In the genomic region with DNA sequence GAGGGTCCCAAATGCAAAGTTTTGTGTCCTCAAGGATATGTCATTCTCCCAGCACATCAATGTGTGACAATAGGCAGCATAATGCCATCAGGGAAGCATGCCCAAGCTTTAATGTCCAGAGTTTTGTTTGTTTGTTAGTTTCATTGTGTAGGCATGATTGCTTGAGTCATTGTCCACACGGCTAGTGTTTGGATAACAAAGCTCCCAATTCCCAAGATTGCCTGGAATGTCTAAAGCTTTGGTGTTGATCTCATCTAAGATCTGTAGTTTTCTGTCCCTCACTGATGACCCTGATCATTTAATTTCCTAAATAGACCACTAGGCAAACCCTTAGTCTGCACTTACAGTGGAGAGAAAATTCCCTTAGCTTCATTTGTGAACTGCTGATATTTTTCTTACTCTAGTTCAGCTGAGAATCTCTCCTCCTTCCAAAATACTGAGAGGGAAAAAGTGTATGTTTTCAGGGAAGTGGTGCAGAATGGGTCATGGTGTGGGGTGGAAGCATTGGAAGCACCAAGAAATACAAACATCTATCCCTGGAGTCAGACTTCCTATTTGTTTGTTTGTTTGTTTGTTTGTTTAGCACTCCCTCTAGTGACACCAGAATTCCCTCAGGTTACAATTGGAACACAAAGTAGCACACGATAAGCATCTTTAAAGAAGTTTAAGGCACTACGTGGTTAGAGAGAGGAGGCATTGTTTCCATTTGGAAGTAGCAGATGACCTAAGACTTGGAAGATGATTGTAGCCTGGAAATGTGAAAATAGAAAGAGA, we compare ENCODE assay signal across 22 cellular contexts.
A peak's percentile ranks its signal among the peaks of the same experiment; 100 is the strongest.
DNase-seq lines count a peak whose midpoint lies in the region; ATAC-seq, FAIRE-seq and TF ChIP-seq lines count a peak whose summit lies in the region.
"Had no signal": no experiment of that assay in that cellular context is flagged by ENCODE, and none has a peak within 500 bp of the region (broad histone marks: within the 10 kb centered on the region; RNA-seq: fewer than 3 reads in every experiment).

No MANE protein-coding gene starts in this region.

- H3K4me1 ChIP-seq in HEK293 (ENCODE audit: control insufficient read depth, insufficient read depth, low read length), result no peaks in the 10 kb centered on the region
- H3K4me1 ChIP-seq in H1 (replicated peaks in 1 of 4; ENCODE audit: control insufficient read depth in 3 of 4, insufficient read depth in 4 of 4, low read length in 3 of 4), result 0 out of 7 replicates have a peak, but pooled peaks cover 0 to 3% (median 2%) of the 10 kb centered on the region in 4 experiments
- H3K4me1 ChIP-seq: tibial nerve had no signal

- no peak for FAIRE-seq in H1 (lab: Jason Lieb, UNC)

- H3K4me3 Mint-ChIP-seq in CD4-positive, alpha-beta T cell, result no peak overlapping the region
- H3K4me3 Mint-ChIP-seq: activated naive CD4-positive, alpha-beta T cell treated with anti-CD3 and anti-CD28 coated beads, Interleukin-2, amount 50 U/mL, for 24 hours; activated T-cell treated with anti-CD3 and anti-CD28 coated beads, Interleukin-2, amount 50 U/mL, for 72 hours; naive thymus-derived CD8-positive, alpha-beta T cell; stimulated activated memory B cell treated with anti-CD40 and anti-IgM and Interleukin-4, amounts not matched to agents 10 μg/mL and 1 μg/mL and 100 μg/mL, for 72 hours had no signal

- H2AFZ ChIP-seq in H1 (ENCODE audit: low read length), result no peak overlapping the region
- H2AFZ ChIP-seq: GM23248 had no signal

- no peak overlapping the region for H3K18ac ChIP-seq in H1 (ENCODE audit: extremely low read depth, low read length)

- H3K27ac Mint-ChIP-seq in CD4-positive, alpha-beta T cell, result no peak overlapping the region
- H3K27ac Mint-ChIP-seq: activated naive CD4-positive, alpha-beta T cell treated with anti-CD3 and anti-CD28 coated beads, Interleukin-2, amount 50 U/mL, for 24 hours; activated T-cell treated with anti-CD3 and anti-CD28 coated beads, Interleukin-2, amount 50 U/mL, for 72 hours; naive thymus-derived CD8-positive, alpha-beta T cell; stimulated activated memory B cell treated with anti-CD40 and anti-IgM and Interleukin-4, amounts not matched to agents 10 μg/mL and 1 μg/mL and 100 μg/mL, for 72 hours had no signal

- CTCF ChIA-PET in GM10248 (lab: Yijun Ruan, JAX), result interaction anchor here (1.0 to 1.2 kb wide), 2 partner anchors 14 to 1020 kb away, joined by 3 read pairs; no protein-coding TSS in a partner anchor
- CTCF ChIA-PET in HEK293 (lab: Yijun Ruan, JAX), result interaction anchor here (1.6 kb wide), 1 partner anchor 129 kb away, joined by 4 read pairs; no protein-coding TSS in a partner anchor
- CTCF ChIA-PET in H1 (lab: Charles Lee; ENCODE audit: partially characterized antibody), result interaction anchor here (0.6 to 2.4 kb wide), 19 partner anchors 11 to 716 kb away, joined by 3 to 8 read pairs (median 4); no protein-coding TSS in a partner anchor
- CTCF ChIA-PET in CD4-positive, alpha-beta T cell (lab: Charles Lee), result no interaction called here

- no peak for DNase-seq in GM10248 (ENCODE audit: extremely low spot score)
- DNase-seq in H1 (ENCODE audit: low read depth in 1 of 2, low spot score in 2 of 2), result no peak
- peak; percentile 14 for DNase-seq in renal cortical epithelial cell (ENCODE audit: low read depth)
- DNase-seq in CD4-positive, alpha-beta T cell, result no peak
- DNase-seq: activated CD4-positive, alpha-beta T cell treated with anti-CD3 and anti-CD28 coated beads for 1 hour; activated T-cell treated with anti-CD3 and anti-CD28 coated beads, Interleukin-2, amount 50 U/mL, for 72 hours; effector CD8-positive, alpha-beta T cell; GM23248; Karpas-422; left cardiac atrium; mesenchymal stem cell; naive thymus-derived CD8-positive, alpha-beta T cell; NCI-H1092; NCI-H524; posterior cingulate gyrus; SW 1271 had no signal

- H3K27ac ChIP-seq in HEK293 (ENCODE audit: extremely low read depth, low read depth, low read length), result no peak overlapping the region
- no peak overlapping the region for H3K27ac ChIP-seq in H1 (ENCODE audit: low read depth, low read length)
- H3K27ac ChIP-seq in CD4-positive, alpha-beta T cell (ENCODE audit: low read depth, low read length), result no peak overlapping the region
- H3K27ac ChIP-seq: GM23248, tibial nerve had no signal

- H2BK15ac ChIP-seq in H1 (ENCODE audit: low read length), result no peak overlapping the region

- H3K23me2 ChIP-seq in H1 (ENCODE audit: low read depth, low read length), result no peaks in the 10 kb centered on the region; the same call in 1 of the 2 replicates

- H3K9me3 ChIP-seq in HEK293 (ENCODE audit: control insufficient read depth, insufficient read depth, low read depth, low read length), result no peaks in the 10 kb centered on the region
- H3K9me3 ChIP-seq in H1 (ENCODE audit: insufficient read depth in 2 of 2, low read depth in 1 of 2, low read length in 1 of 2), result no peaks in the 10 kb centered on the region
- no peaks in the 10 kb centered on the region for H3K9me3 ChIP-seq in CD4-positive, alpha-beta T cell (ENCODE audit: control insufficient read depth, low read length)
- H3K9me3 ChIP-seq: tibial nerve had no signal

- H3K23ac ChIP-seq in H1 (ENCODE audit: insufficient read length), result no peak overlapping the region

- intact Hi-C loops in CD4-positive, alpha-beta T cell (cut with DNase I, micrococcal nuclease), result no loop called here

- no peak overlapping the region for H2BK20ac ChIP-seq in H1 (ENCODE audit: low read length)

- H4K5ac ChIP-seq in H1 (ENCODE audit: insufficient read length, low read depth, low read length), result no peak overlapping the region

- no peaks in the 10 kb centered on the region for H3K79me1 ChIP-seq in H1 (ENCODE audit: low read depth, low read length)

- H3K4me3 ChIP-seq in HEK293 (ENCODE audit: low read depth, low read length), result no peak overlapping the region
- no peak overlapping the region for H3K4me3 ChIP-seq in H1 (ENCODE audit: extremely low read depth in 1 of 4, insufficient read depth in 2 of 4, low read depth in 3 of 4, low read length in 4 of 4)
- H3K4me3 ChIP-seq: GM23248, tibial nerve had no signal

- no peak overlapping the region for H3K4ac ChIP-seq in H1 (replicated peaks; ENCODE audit: insufficient read length, low read depth, low read length)

- no peaks in the 10 kb centered on the region for H3K4me1 Mint-ChIP-seq in CD4-positive, alpha-beta T cell (ENCODE audit: low read depth)
- H3K4me1 Mint-ChIP-seq: activated naive CD4-positive, alpha-beta T cell treated with anti-CD3 and anti-CD28 coated beads, Interleukin-2, amount 50 U/mL, for 24 hours; naive thymus-derived CD8-positive, alpha-beta T cell; stimulated activated memory B cell treated with anti-CD40 and anti-IgM and Interleukin-4, amounts not matched to agents 10 μg/mL and 1 μg/mL and 100 μg/mL, for 72 hours had no signal

- no peaks in the 10 kb centered on the region for H3K36me3 Mint-ChIP-seq in CD4-positive, alpha-beta T cell (ENCODE audit: low read depth)
- H3K36me3 Mint-ChIP-seq: activated naive CD4-positive, alpha-beta T cell treated with anti-CD3 and anti-CD28 coated beads, Interleukin-2, amount 50 U/mL, for 24 hours; naive thymus-derived CD8-positive, alpha-beta T cell; stimulated activated memory B cell treated with anti-CD40 and anti-IgM and Interleukin-4, amounts not matched to agents 10 μg/mL and 1 μg/mL and 100 μg/mL, for 72 hours had no signal

- H2BK5ac ChIP-seq in H1 (ENCODE audit: low read depth, low read length), result no peak overlapping the region

- H2BK12ac ChIP-seq in H1 (ENCODE audit: low read depth, low read length), result no peak overlapping the region

- no peak overlapping the region for H2BK120ac ChIP-seq in H1 (replicated peaks; ENCODE audit: low read depth, low read length)

- H3K14ac ChIP-seq in H1 (ENCODE audit: insufficient read length), result no peak overlapping the region

- whole genome bisulfite sequencing in H1 (ENCODE audit: extremely low coverage in 1 of 2, insufficient coverage in 1 of 2, insufficient read length in 1 of 2, insufficient replicate concordance in 2 of 2, low coverage in 1 of 2, low lambda C conversion rate in 2 of 2, missing lambda C conversion rate in 1 of 2), 2 experiments, result 58% methylated on average over 3 of the region's 3 CpGs; no CpG with 5 or more reads in 1 of the 2 experiments

- H4K20me1 ChIP-seq in H1 (replicated peaks in 1 of 2; ENCODE audit: control insufficient read depth in 1 of 2, insufficient read depth in 2 of 2, low read length in 2 of 2), result no peaks in the 10 kb centered on the region

- peaks cover 10% of the 10 kb centered on the region for H3K27me3 Mint-ChIP-seq in CD4-positive, alpha-beta T cell
- H3K27me3 Mint-ChIP-seq: activated naive CD4-positive, alpha-beta T cell treated with anti-CD3 and anti-CD28 coated beads, Interleukin-2, amount 50 U/mL, for 24 hours; stimulated activated memory B cell treated with anti-CD40 and anti-IgM and Interleukin-4, amounts not matched to agents 10 μg/mL and 1 μg/mL and 100 μg/mL, for 72 hours had no signal

- no peak overlapping the region for H4K8ac ChIP-seq in H1 (ENCODE audit: extremely low read depth, insufficient read depth, low read length)

- POLR2A ChIA-PET in GM10248 (lab: Yijun Ruan, JAX) (no interaction called here), HEK293 (lab: Yijun Ruan, JAX) (no interaction called here), H1 (lab: Charles Lee; ENCODE audit: partially characterized antibody) (interaction anchor here (1.5 kb wide), 1 partner anchor 8 kb away, joined by 4 read pairs; no protein-coding TSS in a partner anchor)
- POLR2A ChIA-PET in CD4-positive, alpha-beta T cell (lab: Charles Lee), result no interaction called here

- H2AK5ac ChIP-seq in H1 (ENCODE audit: low read depth, low read length), result no peak overlapping the region

- no peaks in the 10 kb centered on the region for H3K79me2 ChIP-seq in H1 (ENCODE audit: control insufficient read depth in 1 of 2, insufficient read depth in 2 of 2, low read length in 2 of 2)

- H3K9ac ChIP-seq in H1 (replicated peaks in 1 of 4; ENCODE audit: extremely low read depth in 1 of 4, low read depth in 3 of 4, low read length in 3 of 4), result no peak overlapping the region
- H3K9ac ChIP-seq: GM23248 had no signal

- TF ChIP-seq CTCF in GM10248 (IDR thresholded peaks at IDR 0.05; ENCODE audit: control extremely low read depth, extremely low read depth, low read depth, missing control alignments) (peak; percentile 4), HEK293 (tag by site-specific recombination; IDR thresholded peaks at IDR 0.05) (no peak), H1 (IDR thresholded peaks at IDR 0.05; ENCODE audit: control extremely low read depth in 1 of 3, insufficient read depth in 1 of 3, low read depth in 1 of 3, low read length in 3 of 3) (peak in 1 of 3 experiments; percentile 22; a peak in 1 of 4 replicates)
- no peak for TF ChIP-seq CTCF in CD4-positive, alpha-beta T cell (IDR thresholded peaks at IDR 0.05)

- H3K56ac ChIP-seq in H1 (replicated peaks; ENCODE audit: insufficient read length, low read depth, low read length), result no peak overlapping the region

- no peaks in the 10 kb centered on the region for H3K27me3 ChIP-seq in H1 (replicated peaks in 1 of 4; ENCODE audit: control insufficient read depth in 3 of 4, extremely low read depth in 1 of 4, insufficient read depth in 3 of 4, low read length in 3 of 4)
- no peaks in the 10 kb centered on the region for H3K27me3 ChIP-seq in CD4-positive, alpha-beta T cell (ENCODE audit: control insufficient read depth, insufficient read depth, low read length)
- H3K27me3 ChIP-seq: tibial nerve had no signal

- no peak for TF ChIP-seq EP300 in H1 (IDR thresholded peaks at IDR 0.05; ENCODE audit: borderline replicate concordance in 1 of 2, low read depth in 2 of 2, low read length in 2 of 2)

- TF ChIP-seq POLR2A in H1 (IDR thresholded peaks at IDR 0.05; ENCODE audit: control extremely low read depth in 1 of 2, low read depth in 2 of 2, low read length in 2 of 2), result no peak

- H3K36me3 ChIP-seq in HEK293 (ENCODE audit: control insufficient read depth in 2 of 2, insufficient read depth in 1 of 2, low read length in 2 of 2) (no peaks in the 10 kb centered on the region), H1 (ENCODE audit: control insufficient read depth in 2 of 4, insufficient read depth in 4 of 4, low read length in 3 of 4) (no peaks in the 10 kb centered on the region)
- H3K36me3 ChIP-seq: tibial nerve had no signal

- no peak for ATAC-seq in CD4-positive, alpha-beta T cell (ENCODE audit: poor library complexity)
- no peak for ATAC-seq in GM18498 (IDR thresholded peaks at IDR 0.05; ENCODE audit: unreplicated experiment)
- no peak for ATAC-seq in GM21367 (IDR thresholded peaks at IDR 0.05; ENCODE audit: unreplicated experiment)
- ATAC-seq: activated T-cell treated with anti-CD3 and anti-CD28 coated beads, Interleukin-2, amount 50 U/mL, for 72 hours; naive thymus-derived CD8-positive, alpha-beta T cell; stimulated activated memory B cell treated with anti-CD40 and anti-IgM and Interleukin-4, amounts not matched to agents 10 μg/mL and 1 μg/mL and 100 μg/mL, for 72 hours had no signal

- TF ChIP-seq RAD21 in H1 (IDR thresholded peaks at IDR 0.05 in 1 of 2, conservative IDR thresholded peaks at IDR 0.05 in 1 of 2; ENCODE audit: low read depth in 2 of 2, low read length in 2 of 2), result peak; percentile 32 to 55

- H3K9me3 Mint-ChIP-seq in CD4-positive, alpha-beta T cell, result no peaks in the 10 kb centered on the region
- H3K9me3 Mint-ChIP-seq: activated naive CD4-positive, alpha-beta T cell treated with anti-CD3 and anti-CD28 coated beads, Interleukin-2, amount 50 U/mL, for 24 hours; activated T-cell treated with anti-CD3 and anti-CD28 coated beads, Interleukin-2, amount 50 U/mL, for 72 hours; naive thymus-derived CD8-positive, alpha-beta T cell; stimulated activated memory B cell treated with anti-CD40 and anti-IgM and Interleukin-4, amounts not matched to agents 10 μg/mL and 1 μg/mL and 100 μg/mL, for 72 hours had no signal

- H4K91ac ChIP-seq in H1 (replicated peaks; ENCODE audit: insufficient read length, low read length), result no peak overlapping the region

- H3K4me2 ChIP-seq in H1 (ENCODE audit: insufficient read depth in 1 of 2, low read depth in 2 of 2, low read length in 2 of 2), result no peak overlapping the region
